Comparison of ENCODE assay signal across 8 cellular contexts in the genomic region with DNA sequence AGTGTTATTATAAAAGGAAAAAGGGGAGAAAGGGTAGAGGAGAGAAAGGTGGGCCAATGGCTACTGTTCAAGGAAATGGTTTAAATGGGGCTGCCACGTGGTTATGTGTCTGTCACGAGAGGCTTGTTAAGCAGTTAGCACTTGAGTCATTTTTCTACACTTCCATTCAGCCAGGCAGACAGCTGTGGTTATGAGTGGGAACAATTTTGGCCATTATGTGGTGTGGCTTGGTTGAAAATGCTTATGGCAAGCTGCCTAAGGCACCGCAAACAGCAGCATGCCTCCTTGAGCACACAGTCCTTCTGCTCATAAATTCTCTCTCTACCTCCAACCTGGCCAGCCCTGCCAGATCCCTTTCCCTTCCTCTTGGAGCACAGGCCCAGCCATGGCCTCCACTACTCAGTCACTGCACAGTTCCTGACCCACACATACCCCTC. TPM values are rescaled to one million over a fixed set of nuclear protein-coding genes. Genes with fewer than 3 reads are reported as not detected.
DNase-seq lines count a peak whose midpoint lies in the region; ATAC-seq and TF ChIP-seq lines count a peak whose summit lies in the region.

No MANE protein-coding gene starts in this region.

- no peak overlapping the region for H2BK20ac ChIP-seq in H9 (ENCODE audit: low read depth, low read length, poor library complexity, severe bottlenecking)

- H4K20me1 ChIP-seq in H9 (ENCODE audit: control insufficient read depth, insufficient read depth, insufficient read length), result no peaks in the 10 kb centered on the region

- H3K4me1 Mint-ChIP-seq in H9, result peaks cover 10 to 16% of the 10 kb centered on the region in 2 experiments

- H3K56ac ChIP-seq in H9 (ENCODE audit: insufficient read length, low read depth, low read length), result no peak overlapping the region

- H3K79me2 ChIP-seq in H9 (ENCODE audit: insufficient read depth, low read length), result peaks cover 2% of the 10 kb centered on the region; the same call in 1 of the 2 replicates

- no peaks in the 10 kb centered on the region for H3K79me1 ChIP-seq in H9 (ENCODE audit: insufficient read depth, low read depth, low read length, poor library complexity, severe bottlenecking)

- H3K27me3 ChIP-seq in H9 (ENCODE audit: insufficient read depth, low read length) (no peaks in the 10 kb centered on the region), WERI-Rb-1 (ENCODE audit: insufficient read depth, low read depth, severe bottlenecking) (no peaks in the 10 kb centered on the region)

- WGBS in H9 (ENCODE audit: extremely low coverage, insufficient read length, low lambda C conversion rate), result no CpG with 5 or more reads among the region's 3 CpGs

- no peak for ATAC-seq in GM21825 (IDR thresholded peaks at IDR 0.05; ENCODE audit: unreplicated experiment)
- no peak for ATAC-seq in GM19324 (IDR thresholded peaks at IDR 0.05; ENCODE audit: low FRiP score, unreplicated experiment)

- H3K23ac ChIP-seq in H9 (ENCODE audit: insufficient read length, low read depth, low read length), result no peak overlapping the region

- no peak overlapping the region for H3K9ac ChIP-seq in H9 (ENCODE audit: extremely low read depth, insufficient read length, low read length)

- no peak overlapping the region for H3T11ph ChIP-seq in H9 (ENCODE audit: low read length)

- no peaks in the 10 kb centered on the region for H3K27me3 Mint-ChIP-seq in H9 (ENCODE audit: low read depth)

- no peak overlapping the region for H4K91ac ChIP-seq in H9 (ENCODE audit: insufficient read length, low read depth, low read length)

- no peaks in the 10 kb centered on the region for H3K9me3 Mint-ChIP-seq in H9

- no peak overlapping the region for H2BK5ac ChIP-seq in H9 (ENCODE audit: insufficient read length, low read length)

- H3K18ac ChIP-seq in H9 (ENCODE audit: insufficient read length, low read depth, low read length), result no peak overlapping the region

- DNase-seq in ELR (ENCODE audit: low read depth) (peak; percentile 10), H9 (no peak), SW480 (ENCODE audit: low spot score) (peak; percentile 38), myocyte (ENCODE audit: low read depth) (peak; percentile 96), midbrain (lab: John Stamatoyannopoulos, UW) (no peak), WERI-Rb-1 (no peak)

- H3K36me3 Mint-ChIP-seq in H9 (ENCODE audit: insufficient read depth in 1 of 3, low read depth in 3 of 3), result peaks cover 32 to 66% (median 36%) of the 10 kb centered on the region in 3 experiments

- H3K4me3 Mint-ChIP-seq in H9, result no peak overlapping the region

- H2BK15ac ChIP-seq in H9 (ENCODE audit: low read depth, low read length), result no peak overlapping the region

- no peak overlapping the region for H3K4me3 ChIP-seq in WERI-Rb-1 (ENCODE audit: low read depth, low read length)

- H3K36me3 ChIP-seq in WERI-Rb-1, result peaks cover 57% of the 10 kb centered on the region

- H3K4me1 ChIP-seq in H9 (ENCODE audit: insufficient read depth, low read length), result no peaks in the 10 kb centered on the region

- no peak overlapping the region for H3K4me2 ChIP-seq in H9 (ENCODE audit: insufficient read depth, insufficient read length, low read length)

- H3K14ac ChIP-seq in H9 (ENCODE audit: insufficient read depth, low read length), result no peak overlapping the region

- peaks cover 7% of the 10 kb centered on the region for H3K23me2 ChIP-seq in H9 (ENCODE audit: insufficient read length, low read depth, low read length, poor library complexity, severe bottlenecking)

- no peak overlapping the region for H4K5ac ChIP-seq in H9 (ENCODE audit: insufficient read length, low read depth, low read length)

- TF ChIP-seq CTCF in H9 (conservative IDR thresholded peaks at IDR 0.05) (no peak), WERI-Rb-1 (IDR thresholded peaks at IDR 0.05; ENCODE audit: low read depth, low read length) (no peak)

- H2AFZ ChIP-seq in H9 (ENCODE audit: low read length), result no peak overlapping the region

- H4K8ac ChIP-seq in H9 (replicated peaks; ENCODE audit: insufficient read length, low read depth, low read length), result peak overlapping the region; percentile 32

- peak overlapping the region in 2 of 3 experiments; percentile 12 to 52; a peak in 2 of 7 replicates for H3K27ac Mint-ChIP-seq in H9

- no peak overlapping the region for H2AK5ac ChIP-seq in H9 (ENCODE audit: insufficient read length, low read length)

- H2BK120ac ChIP-seq in H9 (ENCODE audit: low read depth, low read length, poor library complexity, severe bottlenecking), result no peak overlapping the region

- no peak overlapping the region for H3K4ac ChIP-seq in H9 (ENCODE audit: low read depth, low read length)

- H3K9me3 ChIP-seq in H9 (ENCODE audit: control insufficient read depth, low read depth, low read length), result no peaks in the 10 kb centered on the region
- H3K9me3 ChIP-seq in WERI-Rb-1 (ENCODE audit: severe bottlenecking), result no peaks in the 10 kb centered on the region

- no peak overlapping the region for H2BK12ac ChIP-seq in H9 (ENCODE audit: insufficient read length, low read depth, low read length)

- H3K27ac ChIP-seq in H9 (ENCODE audit: insufficient read length, low read depth, low read length) (no peak overlapping the region), WERI-Rb-1 (no peak overlapping the region)

RNA-seq across cellular contexts. Expression of a gene that starts 3.2 kb away (rescaled TPM):
- total RNA-seq in H9 (2021) (196 and 212 TPM in 2 replicates), myocyte (32.2 and 52.1 TPM in 2 replicates)
- 152 TPM for polyA plus RNA-seq in myocyte (2012)

RNA-seq across cellular contexts. Expression of a gene that starts 15.9 kb away (rescaled TPM):
- 0.46 and 0.57 TPM in 2 replicates for total RNA-seq in H9 (2021)
- not detected in 2 replicates for total RNA-seq in myocyte
- 1.0 TPM for polyA plus RNA-seq in myocyte (2012)

RNA-seq across cellular contexts. Expression of a gene that starts 36.7 kb away (rescaled TPM):
- total RNA-seq in H9 (2021), result 83.4 and 89.0 TPM in 2 replicates
- 40.9 and 53.4 TPM in 2 replicates for total RNA-seq in myocyte
- 33.8 TPM for polyA plus RNA-seq in myocyte (2012)

RNA-seq across cellular contexts. Expression of a gene that starts 50.5 kb away (rescaled TPM):
- total RNA-seq in H9 (2021), result 207 and 209 TPM in 2 replicates
- 60.0 and 66.5 TPM in 2 replicates for total RNA-seq in myocyte
- polyA plus RNA-seq in myocyte (2012), result 103 TPM

Comparison
In these comparisons a context has a peak if more than half of its experiments do, and no peak if none do; other contexts are left out.
1. DNase-seq: peak in ELR (single experiment), SW480 (single experiment) and myocyte (single experiment); none in H9 (single experiment), midbrain (single experiment) and WERI-Rb-1 (single experiment).